Comparison of ENCODE assay signal across 8 cellular contexts in genomic region chr19:6802336-6803035, GRCh38. TPM values are rescaled to one million over a fixed set of nuclear protein-coding genes. Genes with fewer than 3 reads are reported as not detected.
DNase-seq lines count a peak whose midpoint lies in the region; ATAC-seq, FAIRE-seq and TF ChIP-seq lines count a peak whose summit lies in the region.

No MANE protein-coding gene starts in this region.

- H3K36me3 ChIP-seq in mucosa of descending colon (ENCODE audit: low read depth) (no peaks in the 10 kb centered on the region), subcutaneous abdominal adipose tissue (ENCODE audit: control insufficient read depth in 5 of 5, insufficient read depth in 5 of 5, low read length in 5 of 5) (no peaks in the 10 kb centered on the region)

- H3K4me3 ChIP-seq in mucosa of descending colon (no peak overlapping the region), subcutaneous abdominal adipose tissue (ENCODE audit: low read depth in 1 of 5, low read length in 5 of 5) (peak overlapping the region in 1 of 5 donors; percentile 8)

- H3K27me3 ChIP-seq in subcutaneous abdominal adipose tissue (ENCODE audit: control insufficient read depth in 5 of 5, insufficient read depth in 4 of 5, low read length in 5 of 5) = peaks cover 0 to 8% (median 3%) of the 10 kb centered on the region in 5 donors

- H3K9me3 ChIP-seq in mucosa of descending colon (no peaks in the 10 kb centered on the region), subcutaneous abdominal adipose tissue (ENCODE audit: control insufficient read depth in 5 of 5, low read length in 5 of 5) (no peaks in the 10 kb centered on the region)

- DNase-seq in GM12891 (ENCODE audit: insufficient read length, low spot score) (no peak), SKM-1 (lab: John Stamatoyannopoulos, UW; ENCODE audit: unreplicated experiment) (peak; percentile 89), mucosa of descending colon (peak; percentile 44 to 67 (median 44)), islet precursor cell (no peak)
- peak; percentile 60 for DNase-seq in activated naive CD4-positive, alpha-beta T cell treated with anti-CD3 and anti-CD28 coated beads, Interleukin-2, amount 50 U/mL, for 16 hours

- ATAC-seq in HG03045 (IDR thresholded peaks at IDR 0.05; ENCODE audit: unreplicated experiment) (peak; percentile 37), mucosa of descending colon (peak; percentile 70), HG02938 (IDR thresholded peaks at IDR 0.05; ENCODE audit: unreplicated experiment) (no peak)

- peak; percentile 98 for FAIRE-seq in GM12891 (lab: Jason Lieb, UNC)

- intact Hi-C loops in mucosa of descending colon (cut with DNase I, micrococcal nuclease) = no loop called here

- no peak; the same call in 1 of the 2 replicates for TF ChIP-seq POLR2A in GM12891 (IDR thresholded peaks at IDR 0.05; ENCODE audit: low read depth, low read length)

- H3K9ac ChIP-seq in subcutaneous abdominal adipose tissue (ENCODE audit: low read length in 5 of 5) = no peak overlapping the region

- H3K4me1 ChIP-seq in mucosa of descending colon (ENCODE audit: low read depth) (peaks cover 4% of the 10 kb centered on the region), subcutaneous abdominal adipose tissue (ENCODE audit: control insufficient read depth in 5 of 5, insufficient read depth in 5 of 5, low read length in 5 of 5) (peaks cover 0 to 31% (median 11%) of the 10 kb centered on the region in 5 donors)

- TF ChIP-seq CTCF in mucosa of descending colon (IDR thresholded peaks at IDR 0.05) = no peak

- H3K27ac ChIP-seq in subcutaneous abdominal adipose tissue (ENCODE audit: low read depth, low read length) = peak overlapping the region; percentile 20

TF ChIP-seq in GM12891, 5 proteins besides CTCF, POLR2A, EP300 and RAD21:
- TF ChIP-seq PAX5 (IDR thresholded peaks at IDR 0.05; ENCODE audit: insufficient read depth, low read length, severe bottlenecking) (no peak), TAF1 (IDR thresholded peaks at IDR 0.05; ENCODE audit: low read depth, low read length) (no peak; the same call in 1 of the 2 replicates), POLR2AphosphoS5 (IDR thresholded peaks at IDR 0.05; ENCODE audit: low read depth, low read length) (peak; percentile 39; the same call in 1 of the 2 replicates), POU2F2 (IDR thresholded peaks at IDR 0.05; ENCODE audit: low read depth, low read length) (0 out of 2 replicates have a peak, but pooled peaks have one; percentile 18), SPI1 (IDR thresholded peaks at IDR 0.05; ENCODE audit: low read depth, low read length) (peak; percentile 78)
TF ChIP-seq in GM12891: peak in this region for 3.

RNA-seq across cellular contexts. Expression of gene VAV1, which starts 30.0 kb away (rescaled TPM):
- 41.2 TPM for polyA plus RNA-seq in GM12891 (2012; ENCODE audit: low read depth, missing spikeins)
- 10 to 100 TPM in 2 of 3 donors, 1 to 10 TPM in 1; 6.0 to 12.3 (median 10.7) TPM for total RNA-seq in mucosa of descending colon

RNA-seq across cellular contexts. Expression of gene SH2D3A, which starts 35.3 kb away (rescaled TPM):
- 6.5 TPM for polyA plus RNA-seq in GM12891 (2012; ENCODE audit: low read depth, missing spikeins)
- total RNA-seq in mucosa of descending colon = 10 to 100 TPM; 26.4 to 80.5 (median 40.5) TPM

Comparison
In these comparisons a context has a peak if more than half of its experiments do, and no peak if none do; other contexts are left out.
1. DNase-seq: peak in SKM-1 (single experiment), activated naive CD4-positive, alpha-beta T cell treated with anti-CD3 and anti-CD28 coated beads, Interleukin-2, amount 50 U/mL, for 16 hours (single experiment) and mucosa of descending colon (3 of 3); none in GM12891 (single experiment) and islet precursor cell (single experiment).